Comparison of ENCODE assay signal across 35 cellular contexts in genomic region chr2:37552339-37552738, GRCh38.
A peak's percentile ranks its signal among the peaks of the same experiment; 100 is the strongest.
DNase-seq lines count a peak whose midpoint lies in the region; ATAC-seq, FAIRE-seq and TF ChIP-seq lines count a peak whose summit lies in the region.
"Had no signal": no experiment of that assay in that cellular context is flagged by ENCODE, and none has a peak within 500 bp of the region (broad histone marks: within the 10 kb centered on the region; RNA-seq: fewer than 3 reads in every experiment).

No MANE protein-coding gene starts in this region.

- H3K9me3 ChIP-seq in RWPE2 (ENCODE audit: severe bottlenecking) (no peaks in the 10 kb centered on the region), endothelial cell of umbilical vein (replicated peaks; ENCODE audit: control insufficient read depth, insufficient read depth, low read length) (no peaks in the 10 kb centered on the region), MG63 (no peaks in the 10 kb centered on the region)
- H3K9me3 ChIP-seq: left ventricle myocardium inferior, ovary, stomach had no signal

- no peaks in the 10 kb centered on the region for H3K36me3 Mint-ChIP-seq in activated CD8-positive, alpha-beta memory T cell treated with anti-CD3 and anti-CD28 coated beads, Interleukin-2, amount 10 ng/mL, durations not matched to agents 7 days and 5 days
- no peaks in the 10 kb centered on the region for H3K36me3 Mint-ChIP-seq in type B pancreatic cell
- H3K36me3 Mint-ChIP-seq: activated naive CD8-positive, alpha-beta T cell treated with anti-CD3 and anti-CD28 coated beads, Interleukin-2, amount 10 ng/mL, durations not matched to agents 7 days and 5 days; CD8-positive, alpha-beta T cell had no signal

- H3K4me3 ChIP-seq in RWPE2 (ENCODE audit: severe bottlenecking) = no peak overlapping the region
- no peak overlapping the region for H3K4me3 ChIP-seq in endothelial cell of umbilical vein (replicated peaks in 1 of 3; ENCODE audit: insufficient read depth in 1 of 3, low read depth in 1 of 3, low read length in 3 of 3)
- H3K4me3 ChIP-seq in MG63 = no peak overlapping the region
- H3K4me3 ChIP-seq: cardiac muscle cell, left ventricle myocardium inferior, ovary, stomach had no signal

- H3K4me3 Mint-ChIP-seq in activated CD8-positive, alpha-beta memory T cell treated with anti-CD3 and anti-CD28 coated beads, Interleukin-2, amount 10 ng/mL, durations not matched to agents 7 days and 5 days = no peak overlapping the region
- no peak overlapping the region for H3K4me3 Mint-ChIP-seq in type B pancreatic cell
- H3K4me3 Mint-ChIP-seq: activated naive CD8-positive, alpha-beta T cell treated with anti-CD3 and anti-CD28 coated beads, Interleukin-2, amount 10 ng/mL, durations not matched to agents 7 days and 5 days; CD8-positive, alpha-beta T cell; neural crest cell; T-helper 1 cell treated with Interleukin-12 subunit alpha and Interleukin-12 subunit beta and Interleukin-4 antibody, amounts not matched to agents 30 μg/mL and 1 μg/mL, for 36 hours had no signal

- no peaks in the 10 kb centered on the region for H3K9me1 ChIP-seq in endothelial cell of umbilical vein (replicated peaks; ENCODE audit: control insufficient read depth, extremely low read depth, insufficient read depth, low read length)

- TF ChIP-seq CTCF in RWPE2 (IDR thresholded peaks at IDR 0.05; ENCODE audit: poor library complexity, severe bottlenecking) (no peak), endothelial cell of umbilical vein (IDR thresholded peaks at IDR 0.05; ENCODE audit: extremely low read depth in 1 of 2, insufficient read depth in 1 of 2, low read depth in 1 of 2, low read length in 2 of 2) (no peak), type B pancreatic cell (conservative IDR thresholded peaks at IDR 0.05) (no peak)

- H4K20me1 ChIP-seq in endothelial cell of umbilical vein (replicated peaks; ENCODE audit: control insufficient read depth, extremely low read depth, insufficient read depth, low read length) = no peaks in the 10 kb centered on the region

- H3K27me3 ChIP-seq in RWPE2 (ENCODE audit: insufficient read depth, poor library complexity, severe bottlenecking) (no peaks in the 10 kb centered on the region), endothelial cell of umbilical vein (ENCODE audit: control insufficient read depth in 2 of 2, insufficient read depth in 2 of 2, low read length in 2 of 2) (no peaks in the 10 kb centered on the region), MG63 (no peaks in the 10 kb centered on the region)
- H3K27me3 ChIP-seq: cardiac muscle cell, ovary, stomach had no signal

- no peak overlapping the region for H2AFZ ChIP-seq in endothelial cell of umbilical vein (ENCODE audit: low read depth, low read length)

- no peak for FAIRE-seq in endothelial cell of umbilical vein (lab: Jason Lieb, UNC)
- FAIRE-seq: colon, H54, islet of Langerhans, small intestine, TTC549 had no signal

- CTCF ChIA-PET in activated CD8-positive, alpha-beta memory T cell treated with anti-CD3 and anti-CD28 coated beads, Interleukin-2, amount 10 ng/mL, durations not matched to agents 7 days and 5 days (lab: Charles Lee) = interaction anchor here (0.6 to 1.8 kb wide), 4 partner anchors 9 to 777 kb away, joined by 3 to 6 read pairs (median 4); no protein-coding TSS in a partner anchor
- CTCF ChIA-PET in endothelial cell of umbilical vein (lab: Charles Lee) = interaction anchor here (0.9 to 1.2 kb wide), 2 partner anchors 9 to 325 kb away, joined by 4 to 6 read pairs; no protein-coding TSS in a partner anchor

- ATAC-seq in activated CD8-positive, alpha-beta memory T cell treated with anti-CD3 and anti-CD28 coated beads, Interleukin-2, amount 10 ng/mL, durations not matched to agents 7 days and 5 days = peak; percentile 42
- ATAC-seq in RWPE2 (ENCODE audit: low read depth) (peak; percentile 86), GM21360 (IDR thresholded peaks at IDR 0.05; ENCODE audit: unreplicated experiment) (no peak)
- ATAC-seq: CD8-positive, alpha-beta T cell; Panc1 had no signal

- peak overlapping the region; percentile 19 for H3K27ac ChIP-seq in RWPE2 (ENCODE audit: poor library complexity, severe bottlenecking)
- H3K27ac ChIP-seq in endothelial cell of umbilical vein (ENCODE audit: insufficient read depth, low read depth, low read length) = no peak overlapping the region
- H3K27ac ChIP-seq: cardiac muscle cell, KMS-11, left ventricle myocardium inferior, ovary, stomach had no signal

- intact Hi-C loops in endothelial cell of umbilical vein (cut with micrococcal nuclease) = loop anchor here (1.0 kb wide), 1 partner anchor 9 kb away; no protein-coding TSS in a partner anchor

- no peak for TF ChIP-seq POLR2A in endothelial cell of umbilical vein (IDR thresholded peaks at IDR 0.05; ENCODE audit: low read depth, low read length)

- H3K4me2 ChIP-seq in endothelial cell of umbilical vein (ENCODE audit: insufficient read depth, low read length) = no peak overlapping the region
- H3K4me2 ChIP-seq: KMS-11 had no signal

- no peaks in the 10 kb centered on the region for H3K27me3 Mint-ChIP-seq in activated CD8-positive, alpha-beta memory T cell treated with anti-CD3 and anti-CD28 coated beads, Interleukin-2, amount 10 ng/mL, durations not matched to agents 7 days and 5 days
- no peaks in the 10 kb centered on the region for H3K27me3 Mint-ChIP-seq in type B pancreatic cell
- H3K27me3 Mint-ChIP-seq: activated naive CD8-positive, alpha-beta T cell treated with anti-CD3 and anti-CD28 coated beads, Interleukin-2, amount 10 ng/mL, durations not matched to agents 7 days and 5 days had no signal

- H3K9me3 Mint-ChIP-seq in activated CD8-positive, alpha-beta memory T cell treated with anti-CD3 and anti-CD28 coated beads, Interleukin-2, amount 10 ng/mL, durations not matched to agents 7 days and 5 days (ENCODE audit: low read depth) = no peaks in the 10 kb centered on the region
- H3K9me3 Mint-ChIP-seq in type B pancreatic cell = peaks cover 4% of the 10 kb centered on the region
- H3K9me3 Mint-ChIP-seq: CD8-positive, alpha-beta T cell; T-helper 1 cell treated with Interleukin-12 subunit alpha and Interleukin-12 subunit beta and Interleukin-4 antibody, amounts not matched to agents 30 μg/mL and 1 μg/mL, for 36 hours had no signal

- H3K9ac ChIP-seq in endothelial cell of umbilical vein (replicated peaks; ENCODE audit: extremely low read depth, insufficient read depth, low read length) = no peak overlapping the region
- H3K9ac ChIP-seq: KMS-11 had no signal

- DNase-seq in activated CD8-positive, alpha-beta memory T cell treated with anti-CD3 and anti-CD28 coated beads, Interleukin-2, amount 10 ng/mL, durations not matched to agents 7 days and 5 days = no peak
- no peak for DNase-seq in activated CD8-positive, alpha-beta memory T cell treated with anti-CD3 and anti-CD28 coated beads, Interleukin-2, amount 50 U/mL, for 48 hours
- DNase-seq in RWPE2 (ENCODE audit: low spot score) (no peak), endothelial cell of umbilical vein (ENCODE audit: low read depth, low spot score) (no peak), type B pancreatic cell (ENCODE audit: extremely low spot score, unreplicated experiment) (no peak), MG63 (no peak), SIG-M5 (lab: John Stamatoyannopoulos, UW) (no peak)
- DNase-seq: activated CD4-positive, alpha-beta T cell treated with anti-CD3 and anti-CD28 coated beads for 1 hour; activated CD8-positive, alpha-beta memory T cell treated with anti-CD3 and anti-CD28 coated beads for 24 hours; activated gamma-delta T cell treated with Interleukin-2 at 50 U/mL for 16 hours; activated naive CD8-positive, alpha-beta T cell treated with anti-CD3 and anti-CD28 coated beads, Interleukin-2, amount 10 ng/mL, durations not matched to agents 7 days and 5 days; activated T-cell treated with anti-CD3 and anti-CD28 coated beads, Interleukin-2, amount 50 U/mL, for 1 hour; aorta; CD8-positive, alpha-beta T cell; effector memory CD4-positive, alpha-beta T cell; erythroblast; left ventricle myocardium inferior; mesendoderm; NCI-H1417 treated with DMSO at 0.1 percent for 48 hours; NCI-H2029 treated with DMSO at 0.1 percent for 48 hours; NCI-H526 treated with DMSO at 0.1 percent for 48 hours; ovary; small intestine; stimulated activated CD4-positive, alpha-beta T cell treated with anti-CD3 and anti-CD28 coated beads, Interleukin-1b, Interleukin-23, amount 100 ng/mL, for 48 hours; stomach had no signal

- H3K4me1 ChIP-seq in RWPE2 (ENCODE audit: insufficient read depth, poor library complexity, severe bottlenecking) (peaks cover 9% of the 10 kb centered on the region), endothelial cell of umbilical vein (ENCODE audit: control insufficient read depth, extremely low read depth, insufficient read depth, low read length) (no peaks in the 10 kb centered on the region)
- H3K4me1 ChIP-seq: left ventricle myocardium inferior had no signal

- no peaks in the 10 kb centered on the region for H3K79me2 ChIP-seq in endothelial cell of umbilical vein (ENCODE audit: control insufficient read depth, insufficient read depth, low read length)

- no TSS peak for BruUV-seq in endothelial cell of umbilical vein (replicated peaks; lab: Mats Ljungman, UMichigan)

- no peak overlapping the region for H3K27ac Mint-ChIP-seq in activated CD8-positive, alpha-beta memory T cell treated with anti-CD3 and anti-CD28 coated beads, Interleukin-2, amount 10 ng/mL, durations not matched to agents 7 days and 5 days
- H3K27ac Mint-ChIP-seq in type B pancreatic cell = peak overlapping the region; percentile 22
- H3K27ac Mint-ChIP-seq: activated naive CD8-positive, alpha-beta T cell treated with anti-CD3 and anti-CD28 coated beads, Interleukin-2, amount 10 ng/mL, durations not matched to agents 7 days and 5 days; CD8-positive, alpha-beta T cell; T-helper 1 cell treated with Interleukin-12 subunit alpha and Interleukin-12 subunit beta and Interleukin-4 antibody, amounts not matched to agents 30 μg/mL and 1 μg/mL, for 36 hours had no signal

- POLR2A ChIA-PET in endothelial cell of umbilical vein (lab: Charles Lee) = interaction anchor here (0.6 kb wide), 1 partner anchor 748 kb away, joined by 5 read pairs; no protein-coding TSS in a partner anchor

- H3K4me1 Mint-ChIP-seq in activated CD8-positive, alpha-beta memory T cell treated with anti-CD3 and anti-CD28 coated beads, Interleukin-2, amount 10 ng/mL, durations not matched to agents 7 days and 5 days = peaks cover 8% of the 10 kb centered on the region
- peaks cover 10% of the 10 kb centered on the region for H3K4me1 Mint-ChIP-seq in type B pancreatic cell (ENCODE audit: unreplicated experiment)
- H3K4me1 Mint-ChIP-seq: neural crest cell had no signal

- H3K36me3 ChIP-seq in RWPE2 (ENCODE audit: low read depth) (no peaks in the 10 kb centered on the region), endothelial cell of umbilical vein (ENCODE audit: control insufficient read depth in 2 of 2, extremely low read depth in 1 of 2, insufficient read depth in 2 of 2, low read length in 2 of 2) (no peaks in the 10 kb centered on the region), MG63 (no peaks in the 10 kb centered on the region)
- H3K36me3 ChIP-seq: cardiac muscle cell, left ventricle myocardium inferior, ovary, stomach had no signal

- dilution Hi-C loops in endothelial cell of umbilical vein (cut with MboI; ENCODE audit: extremely low pct_ligation_motif_present, low sequenced_read_pairs) = no loop called here

TF ChIP-seq in endothelial cell of umbilical vein, 7 proteins besides CTCF, POLR2A, EP300 and RAD21 (continues in another document):
- TF ChIP-seq GATA2 (IDR thresholded peaks at IDR 0.05; ENCODE audit: insufficient read depth, insufficient read length, low read depth, low read length) (no peak), POLR2AphosphoS5 (IDR thresholded peaks at IDR 0.05; ENCODE audit: insufficient read depth, low read depth, low read length) (no peak)
